Comparison of ENCODE assay signal across 36 cellular contexts in the genomic region with DNA sequence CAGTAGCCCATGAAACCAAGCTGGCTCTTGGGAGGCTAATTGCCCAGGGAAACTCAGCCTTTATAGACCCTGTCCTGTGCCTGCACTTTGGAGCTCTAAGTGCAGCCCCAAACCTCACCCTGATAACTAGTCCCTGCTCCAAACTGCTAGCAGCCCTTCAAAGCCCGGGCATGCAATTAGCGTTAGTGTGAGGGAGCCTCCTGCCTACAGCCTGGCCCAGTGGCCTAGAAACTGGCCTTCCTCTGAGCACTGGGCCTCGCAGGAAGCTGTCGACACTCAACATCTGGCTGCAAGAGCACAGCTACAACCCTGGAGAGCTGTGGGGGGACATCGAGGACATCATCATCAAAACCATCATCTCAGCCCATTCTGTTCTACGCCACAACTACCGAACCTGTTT. TPM values are rescaled to one million over a fixed set of nuclear protein-coding genes. Genes with fewer than 3 reads are reported as not detected.
"Had no signal": no experiment of that assay in that cellular context is flagged by ENCODE, and none has a peak within 500 bp of the region (broad histone marks: within the 10 kb centered on the region; RNA-seq: fewer than 3 reads in every experiment).

No MANE protein-coding gene starts in this region.

- FAIRE-seq: astrocyte, bronchial epithelial cell, colon, endothelial cell of umbilical vein had no signal

- H3K27me3 ChIP-seq: brain microvascular endothelial cell, esophagus squamous epithelium, gastroesophageal sphincter, heart right ventricle had no signal

- H3K9me3 ChIP-seq: esophagus squamous epithelium, gastroesophageal sphincter, heart right ventricle had no signal

- DNase-seq: activated CD4-positive, alpha-beta T cell treated with anti-CD3 and anti-CD28 coated beads for 36 hours; activated CD4-positive, alpha-beta T cell treated with anti-CD3 and anti-CD28 coated beads, Interleukin-2, amount 10 ng/mL, durations not matched to agents 24 days and 14 days; activated CD4-positive, CD25-positive, alpha-beta regulatory T cell; activated CD4-positive, CD25-positive, alpha-beta regulatory T cell treated with anti-CD3 and anti-CD28 coated beads, Interleukin-2, amount 50 U/mL, for 72 hours; activated CD8-positive, alpha-beta memory T cell treated with anti-CD3 and anti-CD28 coated beads for 24 hours; activated CD8-positive, alpha-beta T cell treated with anti-CD3 and anti-CD28 coated beads for 36 hours; activated effector memory CD4-positive, alpha-beta T cell treated with Interleukin-2 at 50 U/mL for 16 hours; activated gamma-delta T cell treated with Interleukin-2 at 50 U/mL for 16 hours; activated naive CD4-positive, alpha-beta T cell treated with anti-CD3 and anti-CD28 coated beads, Interleukin-2, amount 50 U/mL, for 16 hours; activated naive CD4-positive, alpha-beta T cell treated with Interleukin-2 at 50 U/mL for 16 hours; activated T-cell treated with anti-CD3 and anti-CD28 coated beads, Interleukin-2, amount 50 U/mL, for 4 hours; amniotic stem cell; anterior cingulate cortex; brain microvascular endothelial cell; cortex of kidney; dermis blood vessel endothelial cell; effector CD4-positive, alpha-beta T cell; effector memory CD8-positive, alpha-beta T cell; esophagus squamous epithelium; foreskin melanocyte; heart right ventricle; T-helper 1 cell; T-helper 17 cell; T1000; WERI-Rb-1 had no signal

- H3K9me3 Mint-ChIP-seq: activated CD4-positive, alpha-beta T cell treated with anti-CD3 and anti-CD28 coated beads, Interleukin-2, amount 10 ng/mL, durations not matched to agents 24 days and 14 days; activated CD8-positive, alpha-beta T cell treated with anti-CD3 and anti-CD28 coated beads for 36 hours; activated T-cell treated with anti-CD3 and anti-CD28 coated beads, Interleukin-2, amount 50 U/mL, for 4 hours; activated T-helper 17 cell treated with anti-CD3 and anti-CD28 coated beads, Interleukin-2, amount 50 U/mL, for 72 hours; central memory CD8-positive, alpha-beta T cell; effector memory CD8-positive, alpha-beta T cell; T-helper 2 cell treated with Interferon-gamma antibody and Interleukin-4, amounts not matched to agents 5 μg/mL and 100 μg/mL, for 36 hours had no signal

- H3K36me3 Mint-ChIP-seq: activated naive CD8-positive, alpha-beta T cell had no signal

- ATAC-seq: activated CD4-positive, alpha-beta T cell treated with anti-CD3 and anti-CD28 coated beads for 36 hours; activated CD8-positive, alpha-beta T cell treated with anti-CD3 and anti-CD28 coated beads for 36 hours; activated T-cell treated with anti-CD3 and anti-CD28 coated beads, Interleukin-2, amount 50 U/mL, for 4 hours; activated T-helper 17 cell treated with anti-CD3 and anti-CD28 coated beads, Interleukin-2, amount 50 U/mL, for 72 hours; effector memory CD8-positive, alpha-beta T cell; gastroesophageal sphincter; heart right ventricle; T-helper 17 cell had no signal

- H3K4me1 ChIP-seq: gastroesophageal sphincter had no signal

- H3K27ac Mint-ChIP-seq: activated CD4-positive, alpha-beta T cell treated with anti-CD3 and anti-CD28 coated beads for 36 hours; activated CD4-positive, alpha-beta T cell treated with anti-CD3 and anti-CD28 coated beads, Interleukin-2, amount 10 ng/mL, durations not matched to agents 24 days and 14 days; activated CD8-positive, alpha-beta T cell treated with anti-CD3 and anti-CD28 coated beads for 36 hours; activated naive CD8-positive, alpha-beta T cell; activated T-helper 17 cell treated with anti-CD3 and anti-CD28 coated beads, Interleukin-2, amount 50 U/mL, for 72 hours; effector memory CD8-positive, alpha-beta T cell; T-helper 17 cell; T-helper 2 cell treated with Interferon-gamma antibody and Interleukin-4, amounts not matched to agents 5 μg/mL and 100 μg/mL, for 36 hours had no signal

- H3K27me3 Mint-ChIP-seq: activated CD4-positive, alpha-beta T cell treated with anti-CD3 and anti-CD28 coated beads for 36 hours; activated CD4-positive, alpha-beta T cell treated with anti-CD3 and anti-CD28 coated beads, Interleukin-2, amount 10 ng/mL, durations not matched to agents 24 days and 14 days; activated CD8-positive, alpha-beta T cell treated with anti-CD3 and anti-CD28 coated beads for 36 hours; activated naive CD8-positive, alpha-beta T cell; activated T-helper 17 cell treated with anti-CD3 and anti-CD28 coated beads, Interleukin-2, amount 50 U/mL, for 72 hours had no signal

- H3K27ac ChIP-seq: brain microvascular endothelial cell, epithelial cell of prostate, esophagus squamous epithelium, gastroesophageal sphincter, heart right ventricle, WERI-Rb-1 had no signal

- H3K4me3 ChIP-seq: esophagus squamous epithelium, gastroesophageal sphincter, heart right ventricle had no signal

- H3K4me3 Mint-ChIP-seq: activated CD4-positive, alpha-beta T cell treated with anti-CD3 and anti-CD28 coated beads for 36 hours; activated CD4-positive, alpha-beta T cell treated with anti-CD3 and anti-CD28 coated beads, Interleukin-2, amount 10 ng/mL, durations not matched to agents 24 days and 14 days; activated CD8-positive, alpha-beta T cell treated with anti-CD3 and anti-CD28 coated beads for 36 hours; activated naive CD8-positive, alpha-beta T cell; activated T-cell treated with anti-CD3 and anti-CD28 coated beads, Interleukin-2, amount 50 U/mL, for 4 hours; activated T-helper 17 cell treated with anti-CD3 and anti-CD28 coated beads, Interleukin-2, amount 50 U/mL, for 72 hours; central memory CD8-positive, alpha-beta T cell; effector memory CD8-positive, alpha-beta T cell; T-helper 17 cell; T-helper 2 cell treated with Interferon-gamma antibody and Interleukin-4, amounts not matched to agents 5 μg/mL and 100 μg/mL, for 36 hours had no signal

- H3K36me3 ChIP-seq: brain microvascular endothelial cell, esophagus squamous epithelium, gastroesophageal sphincter, heart right ventricle, WERI-Rb-1 had no signal

RNA-seq across cellular contexts. Expression of gene TTLL13, which starts 8.4 kb away (rescaled TPM):
- total RNA-seq: astrocyte, endothelial cell of umbilical vein, esophagus squamous epithelium, glomerular endothelial cell had no signal
